In the genomic region with DNA sequence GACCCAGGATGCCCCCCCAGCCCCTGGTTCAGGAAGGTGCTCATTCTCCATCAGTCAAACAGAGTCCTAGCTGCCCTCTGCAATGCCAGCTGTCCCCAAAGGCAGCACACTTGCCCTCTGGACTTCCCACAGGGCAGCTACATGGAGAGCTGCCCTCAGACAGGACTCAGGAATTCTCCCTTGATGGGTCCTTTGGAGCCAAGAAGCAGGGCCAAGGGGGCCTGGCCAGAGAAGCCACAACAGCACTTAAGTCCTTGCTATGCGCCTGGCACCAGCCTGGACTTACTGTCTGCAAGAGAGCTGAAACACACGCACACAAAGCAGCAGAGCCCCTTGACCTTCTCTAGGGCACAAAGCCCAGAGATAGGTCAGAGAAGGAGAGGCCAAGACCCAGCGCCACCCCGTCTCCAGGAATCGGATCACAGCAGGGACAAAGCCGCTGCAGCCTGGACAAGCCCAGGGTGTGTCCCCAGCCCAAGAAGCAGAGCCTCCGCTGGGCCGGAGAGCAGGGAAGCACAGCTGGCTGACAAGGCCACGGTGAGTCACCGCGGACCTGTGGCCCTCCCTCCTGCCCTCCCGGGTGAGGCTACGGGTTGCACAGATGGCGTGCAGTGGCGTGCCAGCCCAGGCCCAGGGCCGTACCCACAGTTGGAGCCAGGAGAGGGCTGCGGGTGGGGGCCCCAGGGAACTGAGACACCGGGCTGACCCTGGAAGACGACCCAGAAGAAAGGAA, we compare ENCODE assay signal across 8 cellular contexts.
DNase-seq lines count a peak whose midpoint lies in the region; ATAC-seq lines count a peak whose summit lies in the region.

No MANE protein-coding gene starts in this region.

- peak; percentile 94 for DNase-seq in COLO668 (lab: John Stamatoyannopoulos, UW; ENCODE audit: unreplicated experiment)
- peak; percentile 85 for DNase-seq in LoVo (ENCODE audit: low spot score)
- peak; percentile 32 for DNase-seq in amniotic epithelial cell (ENCODE audit: low read depth)
- peak; percentile 65 for DNase-seq in hepatic stellate cell (ENCODE audit: low spot score)
- peak; percentile 33 for DNase-seq in skeletal muscle cell (ENCODE audit: low read depth)

- peak overlapping the region; percentile 51 for H3K4me3 ChIP-seq in skeletal muscle cell (ENCODE audit: low read depth, low read length)

- ATAC-seq in GM19372 (IDR thresholded peaks at IDR 0.05; ENCODE audit: low read depth, unreplicated experiment) (peak; percentile 4), GM18867 (IDR thresholded peaks at IDR 0.05; ENCODE audit: unreplicated experiment) (no peak), GM19467 (IDR thresholded peaks at IDR 0.05; ENCODE audit: unreplicated experiment) (no peak)

Comparison
In these comparisons a context has a peak if more than half of its experiments do, and no peak if none do; other contexts are left out.
1. DNase-seq: peak in every context shown above with its lines; median percentile 94 in COLO668; 85 in LoVo; 65 in hepatic stellate cell; 33 in skeletal muscle cell; 32 in amniotic epithelial cell.